ENCODE assay signal across 29 cellular contexts in the genomic region with DNA sequence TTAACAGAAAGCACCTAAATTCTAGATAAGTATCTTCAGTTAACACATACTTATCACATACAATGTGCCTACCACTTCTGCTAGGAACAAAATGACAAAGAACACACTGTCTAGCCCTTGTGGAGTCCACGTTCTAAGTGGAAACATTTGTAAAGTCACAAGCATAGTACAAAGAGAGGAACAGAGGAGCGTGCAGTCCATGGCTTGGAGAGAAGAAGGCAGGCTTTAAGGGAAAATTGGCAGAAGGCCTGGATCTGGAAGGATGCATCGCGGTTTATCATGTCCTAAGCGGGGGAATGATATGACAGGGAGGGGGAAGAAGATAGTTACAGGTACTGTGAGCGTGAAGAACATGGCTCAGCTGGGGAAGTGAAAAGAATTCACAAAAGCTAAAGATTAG.
"Had no signal": no experiment of that assay in that cellular context is flagged by ENCODE, and none has a peak within 500 bp of the region (broad histone marks: within the 10 kb centered on the region; RNA-seq: fewer than 3 reads in every experiment).

No MANE protein-coding gene starts in this region.

- H3K36me3 Mint-ChIP-seq: activated CD4-positive, alpha-beta memory T cell treated with anti-CD3 and anti-CD28 coated beads for 36 hours; activated naive CD4-positive, alpha-beta T cell treated with anti-CD3 and anti-CD28 coated beads, Interleukin-2, amount 50 U/mL, for 72 hours had no signal

- H3K4me3 ChIP-seq: ascending aorta, K562, SJSA1 had no signal

- H3K4me1 Mint-ChIP-seq: activated B cell treated with CpG ODN at 0.5 μM for 24 hours; activated CD4-positive, alpha-beta T cell treated with anti-CD3 and anti-CD28 coated beads, Interleukin-2, amount 10 ng/mL, durations not matched to agents 24 days and 14 days; activated naive CD8-positive, alpha-beta T cell treated with anti-CD3 and anti-CD28 coated beads, Interleukin-2, amount 50 U/mL, for 24 hours had no signal

- ATAC-seq: activated naive CD4-positive, alpha-beta T cell treated with anti-CD3 and anti-CD28 coated beads, Interleukin-2, amount 50 U/mL, for 72 hours; activated naive CD8-positive, alpha-beta T cell treated with anti-CD3 and anti-CD28 coated beads, Interleukin-2, amount 50 U/mL, for 24 hours; activated T-cell treated with anti-CD3 and anti-CD28 coated beads, Interleukin-2, amount 50 U/mL, for 4 hours; K562; Panc1 had no signal

- H3K4me3 Mint-ChIP-seq: activated B cell treated with CpG ODN at 0.5 μM for 24 hours; activated CD4-positive, alpha-beta memory T cell treated with anti-CD3 and anti-CD28 coated beads for 36 hours; activated CD4-positive, alpha-beta T cell treated with anti-CD3 and anti-CD28 coated beads, Interleukin-2, amount 10 ng/mL, durations not matched to agents 24 days and 14 days; activated naive CD8-positive, alpha-beta T cell treated with anti-CD3 and anti-CD28 coated beads, Interleukin-2, amount 50 U/mL, for 24 hours; activated T-cell treated with anti-CD3 and anti-CD28 coated beads, Interleukin-2, amount 50 U/mL, for 4 hours; brain had no signal

- H3K27me3 Mint-ChIP-seq: activated B cell treated with CpG ODN at 0.5 μM for 24 hours, brain had no signal

- H3K9me3 Mint-ChIP-seq: activated B cell treated with CpG ODN at 0.5 μM for 24 hours; activated CD4-positive, alpha-beta memory T cell treated with anti-CD3 and anti-CD28 coated beads for 36 hours; activated CD4-positive, alpha-beta T cell treated with anti-CD3 and anti-CD28 coated beads, Interleukin-2, amount 10 ng/mL, durations not matched to agents 24 days and 14 days; activated naive CD4-positive, alpha-beta T cell treated with anti-CD3 and anti-CD28 coated beads, Interleukin-2, amount 50 U/mL, for 72 hours; activated T-cell treated with anti-CD3 and anti-CD28 coated beads, Interleukin-2, amount 50 U/mL, for 4 hours had no signal

- H3K27ac Mint-ChIP-seq: activated B cell treated with CpG ODN at 0.5 μM for 24 hours; activated CD4-positive, alpha-beta memory T cell treated with anti-CD3 and anti-CD28 coated beads for 36 hours; activated CD4-positive, alpha-beta T cell treated with anti-CD3 and anti-CD28 coated beads, Interleukin-2, amount 10 ng/mL, durations not matched to agents 24 days and 14 days; activated naive CD4-positive, alpha-beta T cell treated with anti-CD3 and anti-CD28 coated beads, Interleukin-2, amount 50 U/mL, for 72 hours; activated naive CD8-positive, alpha-beta T cell treated with anti-CD3 and anti-CD28 coated beads, Interleukin-2, amount 50 U/mL, for 24 hours; brain had no signal

- DNase-seq: activated B cell treated with CpG ODN at 0.5 μM for 24 hours; activated CD4-positive, alpha-beta memory T cell treated with anti-CD3 and anti-CD28 coated beads for 36 hours; activated CD4-positive, alpha-beta T cell treated with anti-CD3 and anti-CD28 coated beads for 1 hour; activated CD4-positive, alpha-beta T cell treated with anti-CD3 and anti-CD28 coated beads, Interleukin-2, amount 10 ng/mL, durations not matched to agents 24 days and 14 days; activated CD8-positive, alpha-beta memory T cell treated with anti-CD3 and anti-CD28 coated beads for 24 hours; activated effector memory CD4-positive, alpha-beta T cell treated with anti-CD3 and anti-CD28 coated beads, Interleukin-2, amount 50 U/mL, for 16 hours; activated naive CD4-positive, alpha-beta T cell treated with Interleukin-2 at 50 U/mL for 16 hours; activated naive CD8-positive, alpha-beta T cell treated with anti-CD3 and anti-CD28 coated beads, Interleukin-2, amount 50 U/mL, for 24 hours; activated T-cell treated with anti-CD3 and anti-CD28 coated beads, Interleukin-2, amount 50 U/mL, for 4 hours; amniotic stem cell; Karpas-422; MM.1S; NCI-H146; NCI-H1930; NCI-H2171 treated with DMSO at 0.1 percent for 48 hours; NCI-H345; NCI-H510A; NCI-H526 treated with DMSO at 0.1 percent for 48 hours; OCI-M1; RPMI8226; SHP77; T-helper 2 cell; T1000 had no signal
